Comparison of ENCODE assay signal across 14 cellular contexts in the genomic region with DNA sequence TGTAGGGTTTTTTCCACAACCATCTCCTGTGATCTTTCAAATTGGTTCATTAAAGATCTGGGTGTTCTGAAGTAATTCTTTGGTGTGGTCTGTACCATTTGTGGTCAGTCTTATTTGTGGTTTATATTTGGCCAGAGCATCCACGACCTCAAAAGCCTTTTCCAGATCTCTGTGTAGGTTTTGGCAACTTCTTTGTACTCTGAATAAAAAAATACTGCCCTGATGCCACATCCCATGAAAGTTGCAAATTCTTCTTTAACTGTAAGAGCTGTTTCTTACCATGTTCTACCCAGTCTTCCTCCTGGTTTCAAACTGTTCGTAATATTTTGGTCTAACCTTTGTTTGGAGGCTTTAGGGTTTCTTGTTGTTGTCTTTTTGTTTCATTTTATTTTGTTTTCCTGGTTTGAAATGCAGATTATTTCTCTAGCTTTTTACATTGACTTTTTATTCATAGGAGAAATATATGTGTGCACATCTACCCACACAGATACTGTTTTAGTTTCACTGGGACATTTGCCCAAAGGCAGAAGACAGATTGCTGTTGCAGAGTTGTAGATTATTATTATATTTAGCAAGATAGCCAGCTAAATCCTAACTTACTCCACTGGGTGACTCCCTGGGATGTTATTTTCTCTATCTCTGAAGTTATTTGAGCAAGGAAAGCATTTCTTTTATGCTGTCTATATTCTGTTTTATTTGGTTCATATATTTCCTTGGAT.
DNase-seq lines count a peak whose midpoint lies in the region; ATAC-seq and TF ChIP-seq lines count a peak whose summit lies in the region.
"Had no signal": no experiment of that assay in that cellular context is flagged by ENCODE, and none has a peak within 500 bp of the region (broad histone marks: within the 10 kb centered on the region; RNA-seq: fewer than 3 reads in every experiment).

No MANE protein-coding gene starts in this region.

- ATAC-seq in sciatic nerve, result peak; percentile 36
- ATAC-seq: upper lobe of right lung had no signal

- TF ChIP-seq POLR2A in esophagus muscularis mucosa (IDR thresholded peaks at IDR 0.05; ENCODE audit: low read depth), result no peak

- peaks cover 22 to 47% (median 39%) of the 10 kb centered on the region in 4 donors for H3K4me1 ChIP-seq in esophagus muscularis mucosa
- H3K4me1 ChIP-seq in ascending aorta, result peaks cover 0 to 15% of the 10 kb centered on the region in 2 donors

- intact Hi-C loops in esophagus muscularis mucosa (cut with DNase I), result no loop called here
- intact Hi-C loops in sciatic nerve (cut with DNase I), result no loop called here
- intact Hi-C loops in ascending aorta (cut with DNase I), result no loop called here

- no peak for TF ChIP-seq EP300 in esophagus muscularis mucosa (IDR thresholded peaks at IDR 0.05)

- peak; percentile 10 for DNase-seq in GM04504 (ENCODE audit: low read depth)
- peak; percentile 40 for DNase-seq in RPMI7951 (ENCODE audit: low read depth)
- no peak for DNase-seq in esophagus muscularis mucosa (ENCODE audit: extremely low spot score)
- DNase-seq in sciatic nerve (ENCODE audit: low spot score), result no peak
- no peak for DNase-seq in NCI-H510A (lab: John Stamatoyannopoulos, UW)
- no peak for DNase-seq in ascending aorta (ENCODE audit: low spot score in 2 of 2)
- DNase-seq in NCI-H526 treated with DMSO at 0.1 percent for 48 hours (lab: John Stamatoyannopoulos, UW), result no peak
- no peak for DNase-seq in cortex of kidney (lab: John Stamatoyannopoulos, UW)
- DNase-seq: effector CD4-positive, alpha-beta T cell; GOT3; ovary; upper lobe of right lung had no signal

- H3K4me3 ChIP-seq in esophagus muscularis mucosa (no peak overlapping the region), ascending aorta (no peak overlapping the region)
- H3K4me3 ChIP-seq: adrenal gland, ovary, upper lobe of right lung had no signal

- H3K9me3 ChIP-seq in esophagus muscularis mucosa (no peaks in the 10 kb centered on the region), ascending aorta (no peaks in the 10 kb centered on the region)
- H3K9me3 ChIP-seq: adrenal gland, ovary, upper lobe of right lung had no signal

- H3K27ac ChIP-seq in esophagus muscularis mucosa (replicated peaks in 1 of 4) (peak overlapping the region; percentile 1 to 48 (median 42)), ascending aorta (no peak overlapping the region)
- H3K27ac ChIP-seq: adrenal gland, C4-2B, ovary, upper lobe of right lung had no signal

- WGBS in esophagus muscularis mucosa, result 34% methylated on average over 2 of the region's 2 CpGs

- H3K36me3 ChIP-seq in esophagus muscularis mucosa (peaks cover 0 to 25% (median 15%) of the 10 kb centered on the region in 4 donors), ascending aorta (peaks cover 0 to 5% of the 10 kb centered on the region in 2 donors)
- H3K36me3 ChIP-seq: ovary had no signal

- H3K27me3 ChIP-seq in esophagus muscularis mucosa (no peaks in the 10 kb centered on the region), ascending aorta (no peaks in the 10 kb centered on the region)
- H3K27me3 ChIP-seq: adrenal gland, ovary, upper lobe of right lung had no signal

- TF ChIP-seq CTCF in esophagus muscularis mucosa (IDR thresholded peaks at IDR 0.05) (no peak), ascending aorta (IDR thresholded peaks at IDR 0.05) (no peak)

Comparison
In these comparisons a context has a peak if more than half of its experiments do, and no peak if none do; other contexts are left out.
1. DNase-seq: peak in GM04504 (single experiment) and RPMI7951 (single experiment); none in esophagus muscularis mucosa (single experiment), sciatic nerve (single experiment), NCI-H510A (single experiment), ascending aorta (0 of 2), NCI-H526 treated with DMSO at 0.1 percent for 48 hours (single experiment) and cortex of kidney (single experiment).
2. H3K27ac ChIP-seq: peak in esophagus muscularis mucosa (4 of 4); none in ascending aorta (0 of 2).